37 cellular contexts compared by ENCODE assay signal in the genomic region with DNA sequence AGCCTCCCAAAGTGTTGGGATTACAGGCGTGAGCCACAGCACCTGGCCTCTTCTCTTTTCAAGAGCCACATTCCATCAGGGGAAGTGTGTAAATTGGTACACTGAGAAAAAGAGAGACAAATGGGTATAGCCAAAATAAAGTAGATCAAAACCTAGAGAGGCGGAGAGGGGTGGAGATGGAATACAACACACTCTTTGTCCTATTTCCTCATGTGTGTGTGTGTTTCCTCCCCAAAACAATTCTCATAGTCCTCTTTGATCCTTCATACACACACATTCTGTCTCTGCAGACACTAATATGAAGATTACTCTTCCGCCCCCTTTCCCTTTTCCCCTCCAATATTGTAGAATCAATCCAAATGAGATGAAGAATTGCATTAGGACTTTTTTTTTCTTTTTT. TPM values are rescaled to one million over a fixed set of nuclear protein-coding genes. Genes with fewer than 3 reads are reported as not detected.
"Had no signal": no experiment of that assay in that cellular context is flagged by ENCODE, and none has a peak within 500 bp of the region (broad histone marks: within the 10 kb centered on the region; RNA-seq: fewer than 3 reads in every experiment).

No MANE protein-coding gene starts in this region.

- H3K36me3 ChIP-seq: MG63 had no signal

- H3K27me3 ChIP-seq: MG63 had no signal

- H3K9me3 ChIP-seq: MG63 had no signal

- H3K4me3 ChIP-seq: MG63 had no signal

- DNase-seq: Karpas-422, Kasumi-1, MG63, MM.1S, MV-4-11, NCI-H1048, NCI-H1092, NCI-H1092 treated with DMSO at 0.1 percent for 48 hours, NCI-H1105, NCI-H1105 treated with DMSO at 0.1 percent for 48 hours, NCI-H1417, NCI-H1417 treated with DMSO at 0.1 percent for 48 hours, NCI-H1436, NCI-H1436 treated with DMSO at 0.1 percent for 48 hours, NCI-H146, NCI-H1694, NCI-H1694 treated with DMSO at 0.1 percent for 48 hours, NCI-H187, NCI-H187 treated with DMSO at 0.1 percent for 48 hours, NCI-H1930, NCI-H2029, NCI-H2029 treated with DMSO at 0.1 percent for 48 hours, NCI-H2081, NCI-H2081 treated with DMSO at 0.1 percent for 48 hours, NCI-H2107, NCI-H2171, NCI-H2171 treated with DMSO at 0.1 percent for 48 hours, NCI-H2227 treated with DMSO at 0.1 percent for 48 hours, NCI-H226, NCI-H345, NCI-H446, NCI-H446 treated with DMSO at 0.1 percent for 48 hours, NCI-H510A, NCI-H510A treated with DMSO at 0.1 percent for 48 hours had no signal

RNA-seq across cellular contexts. Expression of a gene that starts 16.0 kb away (rescaled TPM):
- total RNA-seq: M059J, MCF 10A, NCI-H460 had no signal
